In genomic region chr6:163748036-163748435, GRCh38 we compare ENCODE assay signal across 1 cellular context.
TF ChIP-seq lines count a peak whose summit lies in the region.

No MANE protein-coding gene starts in this region.

TF ChIP-seq in IMR-90, 13 proteins besides CTCF, POLR2A, EP300 and RAD21 (continued from another document):
- no peak for TF ChIP-seq USF2 (IDR thresholded peaks at IDR 0.05; ENCODE audit: low read depth, low read length)
- no peak for TF ChIP-seq FOS (IDR thresholded peaks at IDR 0.05; ENCODE audit: low read depth, low read length)
- TF ChIP-seq MAFK (IDR thresholded peaks at IDR 0.05; ENCODE audit: low read depth, low read length), result no peak
- TF ChIP-seq SMC3 (IDR thresholded peaks at IDR 0.05; ENCODE audit: low read depth, low read length), result no peak
- no peak for TF ChIP-seq CEBPB (IDR thresholded peaks at IDR 0.05; ENCODE audit: low read depth, low read length)
- no peak for TF ChIP-seq CHD1 (IDR thresholded peaks at IDR 0.05; ENCODE audit: low read depth, low read length)
- TF ChIP-seq RCOR1 (IDR thresholded peaks at IDR 0.05; ENCODE audit: insufficient replicate concordance, low read length), result no peak
- TF ChIP-seq MXI1 (IDR thresholded peaks at IDR 0.05; ENCODE audit: borderline replicate concordance, low read depth, low read length), result no peak
- TF ChIP-seq ELK1 (IDR thresholded peaks at IDR 0.05; ENCODE audit: borderline replicate concordance, low read depth, low read length), result no peak
- no peak for TF ChIP-seq NFE2L2 (IDR thresholded peaks at IDR 0.05; ENCODE audit: low read depth, low read length)
- no peak for TF ChIP-seq RFX5 (IDR thresholded peaks at IDR 0.05; ENCODE audit: low read depth, low read length)
